ENCODE assay signal across 1 cellular context in the genomic region with DNA sequence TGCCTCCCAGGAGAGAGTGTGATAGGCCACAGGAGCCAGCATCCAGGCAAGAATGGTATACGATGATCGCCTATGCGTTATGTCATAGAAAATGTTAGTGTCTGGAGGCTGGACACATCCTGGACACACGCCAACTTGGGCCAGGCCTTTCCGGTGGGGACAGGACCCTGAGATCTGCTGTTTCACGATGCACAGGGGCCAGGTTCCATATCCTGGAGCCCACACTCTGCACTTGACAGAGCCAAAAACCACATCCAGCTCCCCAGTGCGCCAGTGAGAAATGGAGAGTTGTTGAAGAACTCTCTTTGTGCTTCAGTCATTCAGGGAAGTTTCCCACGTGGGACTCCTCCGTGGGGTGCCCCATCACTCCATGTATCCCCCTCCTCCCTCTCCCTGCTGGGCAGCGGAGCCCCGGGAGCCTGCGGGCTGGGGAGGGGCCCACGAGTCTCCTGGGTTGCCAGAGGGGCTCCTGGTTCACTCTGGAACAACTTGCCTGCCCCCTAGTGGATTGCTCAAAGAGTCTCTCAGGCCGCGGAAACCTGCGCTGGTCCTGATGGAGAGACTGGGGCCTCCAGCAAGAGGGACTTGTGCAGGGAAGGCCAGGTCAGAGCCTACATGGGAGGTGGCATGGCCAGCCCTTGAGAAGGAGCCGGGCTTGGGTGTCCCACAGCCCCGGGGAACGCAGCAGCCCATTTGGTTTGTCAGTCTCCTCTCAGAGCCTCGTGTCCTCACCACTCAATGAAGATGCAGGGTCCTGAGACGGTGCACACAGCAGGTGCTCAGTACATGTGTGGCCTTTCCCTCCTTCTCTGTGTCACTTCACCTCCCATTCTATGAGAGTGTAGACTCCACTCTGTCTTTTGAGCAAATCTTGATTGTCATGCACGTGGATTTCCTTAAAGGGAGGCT.
TF ChIP-seq lines count a peak whose summit lies in the region.

No MANE protein-coding gene starts in this region.

TF ChIP-seq in K562, 482 proteins besides CTCF, POLR2A, EP300 and RAD21 (continued from another document):
- no peak for TF ChIP-seq COPS2 (conservative IDR thresholded peaks at IDR 0.05)
- no peak for TF ChIP-seq RBM25 (IDR thresholded peaks at IDR 0.05; ENCODE audit: low read depth, low read length, severe bottlenecking)
- TF ChIP-seq SIN3B (IDR thresholded peaks at IDR 0.05; ENCODE audit: low read depth), result no peak
- peak; percentile 88 for TF ChIP-seq SMC3 (conservative IDR thresholded peaks at IDR 0.05; ENCODE audit: insufficient read depth, low read depth, low read length)
- TF ChIP-seq TBL1XR1 (IDR thresholded peaks at IDR 0.05; ENCODE audit: low read length in 2 of 2), result no peak
- TF ChIP-seq NR1H2 (CRISPR knock-in tag; IDR thresholded peaks at IDR 0.05), result no peak
- TF ChIP-seq NRF1 (conservative IDR thresholded peaks at IDR 0.05 in 1 of 2, IDR thresholded peaks at IDR 0.05 in 1 of 2), result peak in 1 of 2 experiments; percentile 31; a peak in 1 of 4 replicates
- TF ChIP-seq FOXP1 (CRISPR knock-in tag; IDR thresholded peaks at IDR 0.05), result no peak
- TF ChIP-seq SMARCB1 (IDR thresholded peaks at IDR 0.05; ENCODE audit: insufficient read length, low read depth), result no peak
- TF ChIP-seq CBX2 (IDR thresholded peaks at IDR 0.05; ENCODE audit: insufficient read depth, low read length, poor library complexity, severe bottlenecking), result no peak
- TF ChIP-seq, protein P1, sequence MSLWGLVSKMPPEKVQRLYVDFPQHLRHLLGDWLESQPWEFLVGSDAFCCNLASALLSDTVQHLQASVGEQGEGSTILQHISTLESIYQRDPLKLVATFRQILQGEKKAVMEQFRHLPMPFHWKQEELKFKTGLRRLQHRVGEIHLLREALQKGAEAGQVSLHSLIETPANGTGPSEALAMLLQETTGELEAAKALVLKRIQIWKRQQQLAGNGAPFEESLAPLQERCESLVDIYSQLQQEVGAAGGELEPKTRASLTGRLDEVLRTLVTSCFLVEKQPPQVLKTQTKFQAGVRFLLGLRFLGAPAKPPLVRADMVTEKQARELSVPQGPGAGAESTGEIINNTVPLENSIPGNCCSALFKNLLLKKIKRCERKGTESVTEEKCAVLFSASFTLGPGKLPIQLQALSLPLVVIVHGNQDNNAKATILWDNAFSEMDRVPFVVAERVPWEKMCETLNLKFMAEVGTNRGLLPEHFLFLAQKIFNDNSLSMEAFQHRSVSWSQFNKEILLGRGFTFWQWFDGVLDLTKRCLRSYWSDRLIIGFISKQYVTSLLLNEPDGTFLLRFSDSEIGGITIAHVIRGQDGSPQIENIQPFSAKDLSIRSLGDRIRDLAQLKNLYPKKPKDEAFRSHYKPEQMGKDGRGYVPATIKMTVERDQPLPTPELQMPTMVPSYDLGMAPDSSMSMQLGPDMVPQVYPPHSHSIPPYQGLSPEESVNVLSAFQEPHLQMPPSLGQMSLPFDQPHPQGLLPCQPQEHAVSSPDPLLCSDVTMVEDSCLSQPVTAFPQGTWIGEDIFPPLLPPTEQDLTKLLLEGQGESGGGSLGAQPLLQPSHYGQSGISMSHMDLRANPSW (CRISPR knock-in tag; IDR thresholded peaks at IDR 0.05), result no peak
- no peak for TF ChIP-seq BRCA1 (IDR thresholded peaks at IDR 0.05)
- TF ChIP-seq BRCA1 (CRISPR knock-in tag; IDR thresholded peaks at IDR 0.05), result no peak
- TF ChIP-seq ESRRA (IDR thresholded peaks at IDR 0.05; ENCODE audit: borderline replicate concordance, low read depth), result no peak
- peak in 1 of 2 experiments; percentile 61; a peak in 2 of 4 replicates for TF ChIP-seq MAZ (CRISPR knock-in tag; conservative IDR thresholded peaks at IDR 0.05 in 1 of 2, IDR thresholded peaks at IDR 0.05 in 1 of 2)
- TF ChIP-seq, protein P2, sequence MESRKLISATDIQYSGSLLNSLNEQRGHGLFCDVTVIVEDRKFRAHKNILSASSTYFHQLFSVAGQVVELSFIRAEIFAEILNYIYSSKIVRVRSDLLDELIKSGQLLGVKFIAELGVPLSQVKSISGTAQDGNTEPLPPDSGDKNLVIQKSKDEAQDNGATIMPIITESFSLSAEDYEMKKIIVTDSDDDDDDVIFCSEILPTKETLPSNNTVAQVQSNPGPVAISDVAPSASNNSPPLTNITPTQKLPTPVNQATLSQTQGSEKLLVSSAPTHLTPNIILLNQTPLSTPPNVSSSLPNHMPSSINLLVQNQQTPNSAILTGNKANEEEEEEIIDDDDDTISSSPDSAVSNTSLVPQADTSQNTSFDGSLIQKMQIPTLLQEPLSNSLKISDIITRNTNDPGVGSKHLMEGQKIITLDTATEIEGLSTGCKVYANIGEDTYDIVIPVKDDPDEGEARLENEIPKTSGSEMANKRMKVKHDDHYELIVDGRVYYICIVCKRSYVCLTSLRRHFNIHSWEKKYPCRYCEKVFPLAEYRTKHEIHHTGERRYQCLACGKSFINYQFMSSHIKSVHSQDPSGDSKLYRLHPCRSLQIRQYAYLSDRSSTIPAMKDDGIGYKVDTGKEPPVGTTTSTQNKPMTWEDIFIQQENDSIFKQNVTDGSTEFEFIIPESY (CRISPR knock-in tag; IDR thresholded peaks at IDR 0.05), result 0 out of 2 replicates have a peak, but pooled peaks have one; percentile 46
- TF ChIP-seq, protein P3, sequence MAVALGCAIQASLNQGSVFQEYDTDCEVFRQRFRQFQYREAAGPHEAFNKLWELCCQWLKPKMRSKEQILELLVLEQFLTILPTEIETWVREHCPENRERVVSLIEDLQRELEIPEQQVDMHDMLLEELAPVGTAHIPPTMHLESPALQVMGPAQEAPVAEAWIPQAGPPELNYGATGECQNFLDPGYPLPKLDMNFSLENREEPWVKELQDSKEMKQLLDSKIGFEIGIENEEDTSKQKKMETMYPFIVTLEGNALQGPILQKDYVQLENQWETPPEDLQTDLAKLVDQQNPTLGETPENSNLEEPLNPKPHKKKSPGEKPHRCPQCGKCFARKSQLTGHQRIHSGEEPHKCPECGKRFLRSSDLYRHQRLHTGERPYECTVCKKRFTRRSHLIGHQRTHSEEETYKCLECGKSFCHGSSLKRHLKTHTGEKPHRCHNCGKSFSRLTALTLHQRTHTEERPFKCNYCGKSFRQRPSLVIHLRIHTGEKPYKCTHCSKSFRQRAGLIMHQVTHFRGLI (CRISPR knock-in tag; IDR thresholded peaks at IDR 0.05), result no peak
